ENCODE assay signal across 8 cellular contexts in genomic region chr20:35772563-35773058, GRCh38. TPM values are rescaled to one million over a fixed set of nuclear protein-coding genes. Genes with fewer than 3 reads are reported as not detected.
DNase-seq lines count a peak whose midpoint lies in the region; ATAC-seq, FAIRE-seq and TF ChIP-seq lines count a peak whose summit lies in the region.

No MANE protein-coding gene starts in this region.

- H2BK20ac ChIP-seq in H1 (ENCODE audit: low read length) = no peak overlapping the region

- H3K9me2 ChIP-seq in OCI-LY1 (ENCODE audit: low read depth, low read length) = no peaks in the 10 kb centered on the region

- peak overlapping the region; percentile 92 for H3K27ac Mint-ChIP-seq in neural progenitor cell

- no peak for DNase-seq in H1 (ENCODE audit: low read depth in 1 of 2, low spot score in 2 of 2)
- peak; percentile 8 for DNase-seq in neural progenitor cell (ENCODE audit: low spot score)
- no peak for DNase-seq in SHP77 treated with DMSO at 0.1 percent for 48 hours (lab: John Stamatoyannopoulos, UW)
- no peak for DNase-seq in NCI-H2107 treated with DMSO at 0.1 percent for 48 hours (lab: John Stamatoyannopoulos, UW; ENCODE audit: unreplicated experiment)

- H3K27ac ChIP-seq in C4-2B = peak overlapping the region; percentile 85
- H3K27ac ChIP-seq in OCI-LY1 (ENCODE audit: low read depth, low read length, poor library complexity, severe bottlenecking) = peak overlapping the region; percentile 52
- H3K27ac ChIP-seq in H1 (ENCODE audit: low read depth, low read length) = peak overlapping the region; percentile 78; the same call in 1 of the 2 replicates
- H3K27ac ChIP-seq in neural progenitor cell = no peak overlapping the region

- H4K20me1 ChIP-seq in OCI-LY1 (ENCODE audit: insufficient read depth, low read length) (no peaks in the 10 kb centered on the region), H1 (replicated peaks in 1 of 2; ENCODE audit: control insufficient read depth in 1 of 2, insufficient read depth in 2 of 2, low read length in 2 of 2) (peaks cover 2 to 6% of the 10 kb centered on the region in 2 experiments), neural progenitor cell (ENCODE audit: low read depth) (peaks cover 53% of the 10 kb centered on the region)

- H3K23me2 ChIP-seq in H1 (ENCODE audit: low read depth, low read length) = peaks cover 4% of the 10 kb centered on the region; the same call in 1 of the 2 replicates

- no peak overlapping the region for H2BK5ac ChIP-seq in H1 (ENCODE audit: low read depth, low read length)

- H4K8ac ChIP-seq in H1 (ENCODE audit: extremely low read depth, insufficient read depth, low read length) = no peak overlapping the region

- no peak overlapping the region for H3K23ac ChIP-seq in H1 (ENCODE audit: insufficient read length)

- H3K36me3 ChIP-seq in OCI-LY1 (ENCODE audit: insufficient read depth, low read length) (peaks cover 9% of the 10 kb centered on the region; the same call in 1 of the 2 replicates), H1 (ENCODE audit: control insufficient read depth in 2 of 4, insufficient read depth in 4 of 4, low read length in 3 of 4) (peaks cover 0 to 5% (median 2%) of the 10 kb centered on the region in 4 experiments; a peak in 1 of 8 replicates), neural progenitor cell (no peaks in the 10 kb centered on the region)

- H3F3A ChIP-seq in OCI-LY1 (ENCODE audit: insufficient read depth, low read length) = 0 out of 2 replicates have a peak, but pooled peaks cover 4% of the 10 kb centered on the region
- peaks cover 54% of the 10 kb centered on the region for H3F3A ChIP-seq in neural progenitor cell (ENCODE audit: low read depth)

- H2AK5ac ChIP-seq in H1 (ENCODE audit: low read depth, low read length) = no peak overlapping the region

- peaks cover 42% of the 10 kb centered on the region for H3K79me2 ChIP-seq in OCI-LY1 (ENCODE audit: insufficient read depth, low read length)
- H3K79me2 ChIP-seq in H1 (ENCODE audit: control insufficient read depth in 1 of 2, insufficient read depth in 2 of 2, low read length in 2 of 2) = peaks cover 12 to 51% of the 10 kb centered on the region in 2 experiments; a peak in 3 of 4 replicates
- peaks cover 55% of the 10 kb centered on the region for H3K79me2 ChIP-seq in neural progenitor cell (ENCODE audit: low read depth)

- H2BK15ac ChIP-seq in H1 (ENCODE audit: low read length) = no peak overlapping the region

- H3K27me3 ChIP-seq in OCI-LY1 (ENCODE audit: insufficient read depth, low read length) (no peaks in the 10 kb centered on the region), H1 (replicated peaks in 1 of 4; ENCODE audit: control insufficient read depth in 3 of 4, extremely low read depth in 1 of 4, insufficient read depth in 3 of 4, low read length in 3 of 4) (peaks cover 5 to 9% (median 9%) of the 10 kb centered on the region in 4 experiments), neural progenitor cell (peaks cover 7% of the 10 kb centered on the region)

- H3K14ac ChIP-seq in H1 (ENCODE audit: insufficient read length) = no peak overlapping the region

- H3K27me3 Mint-ChIP-seq in neural progenitor cell (ENCODE audit: insufficient read depth, low read depth) = peaks cover 13% of the 10 kb centered on the region

- H3K9me3 ChIP-seq in OCI-LY1 (ENCODE audit: low read length) = no peaks in the 10 kb centered on the region
- H3K9me3 ChIP-seq in H1 (ENCODE audit: insufficient read depth in 2 of 2, low read depth in 1 of 2, low read length in 1 of 2) = no peaks in the 10 kb centered on the region
- H3K9me3 ChIP-seq in neural progenitor cell (ENCODE audit: low read depth) = no peaks in the 10 kb centered on the region

- no peak overlapping the region for H3K4ac ChIP-seq in H1 (replicated peaks; ENCODE audit: insufficient read length, low read depth, low read length)

- H2BK120ac ChIP-seq in H1 (replicated peaks; ENCODE audit: low read depth, low read length) = no peak overlapping the region

- H3K9ac ChIP-seq in OCI-LY1 (ENCODE audit: low read length) (peak overlapping the region; percentile 87), H1 (replicated peaks in 1 of 4; ENCODE audit: extremely low read depth in 1 of 4, low read depth in 3 of 4, low read length in 3 of 4) (peak overlapping the region; percentile 37 to 84 (median 73); a peak in 6 of 7 replicates), neural progenitor cell (peak overlapping the region; percentile 40)

- TF ChIP-seq EP300 in H1 (IDR thresholded peaks at IDR 0.05; ENCODE audit: borderline replicate concordance in 1 of 2, low read depth in 2 of 2, low read length in 2 of 2) = no peak

- H3K4me3 Mint-ChIP-seq in neural progenitor cell = peak overlapping the region; percentile 95

- H3K4me1 ChIP-seq in OCI-LY1 (ENCODE audit: insufficient read depth, low read length, severe bottlenecking) (peaks cover 68% of the 10 kb centered on the region), H1 (replicated peaks in 1 of 4; ENCODE audit: control insufficient read depth in 3 of 4, insufficient read depth in 4 of 4, low read length in 3 of 4) (peaks cover 7 to 16% (median 12%) of the 10 kb centered on the region in 4 experiments), neural progenitor cell (peaks cover 25% of the 10 kb centered on the region)

- no peak for TF ChIP-seq POLR2A in H1 (IDR thresholded peaks at IDR 0.05; ENCODE audit: control extremely low read depth in 1 of 2, low read depth in 2 of 2, low read length in 2 of 2)

- TF ChIP-seq CTCF in C4-2B (conservative IDR thresholded peaks at IDR 0.05) (no peak), OCI-LY1 (IDR thresholded peaks at IDR 0.05; ENCODE audit: low read length) (no peak), H1 (IDR thresholded peaks at IDR 0.05; ENCODE audit: control extremely low read depth in 1 of 3, insufficient read depth in 1 of 3, low read depth in 1 of 3, low read length in 3 of 3) (no peak), neural progenitor cell (IDR thresholded peaks at IDR 0.05) (no peak)

- H3K18ac ChIP-seq in H1 (ENCODE audit: extremely low read depth, low read length) = no peak overlapping the region

- H4K91ac ChIP-seq in H1 (replicated peaks; ENCODE audit: insufficient read length, low read length) = no peak overlapping the region

- H3K9me3 Mint-ChIP-seq in neural progenitor cell = peaks cover 8% of the 10 kb centered on the region

- H3K4me3 ChIP-seq in OCI-LY1 (ENCODE audit: low read depth, low read length, poor library complexity, severe bottlenecking) = peak overlapping the region; percentile 87
- H3K4me3 ChIP-seq in H1 (ENCODE audit: extremely low read depth in 1 of 4, insufficient read depth in 2 of 4, low read depth in 3 of 4, low read length in 4 of 4) = peak overlapping the region; percentile 65 to 82 (median 78)
- peak overlapping the region; percentile 92 for H3K4me3 ChIP-seq in neural progenitor cell

- peaks cover 51% of the 10 kb centered on the region for H3K4me1 Mint-ChIP-seq in neural progenitor cell

- ATAC-seq in HG03520 (IDR thresholded peaks at IDR 0.05; ENCODE audit: unreplicated experiment) (no peak), HG03469 (IDR thresholded peaks at IDR 0.05; ENCODE audit: unreplicated experiment) (no peak)

- no peak for TF ChIP-seq RAD21 in H1 (IDR thresholded peaks at IDR 0.05 in 1 of 2, conservative IDR thresholded peaks at IDR 0.05 in 1 of 2; ENCODE audit: low read depth in 2 of 2, low read length in 2 of 2)

- WGBS in H1 (ENCODE audit: extremely low coverage in 1 of 2, insufficient coverage in 1 of 2, insufficient read length in 1 of 2, insufficient replicate concordance in 2 of 2, low coverage in 1 of 2, low lambda C conversion rate in 2 of 2, missing lambda C conversion rate in 1 of 2), 2 experiments = 29% methylated on average over 8 of the region's 8 CpGs; no CpG with 5 or more reads in 1 of the 2 experiments

- H3K79me1 ChIP-seq in H1 (ENCODE audit: low read depth, low read length) = peaks cover 6% of the 10 kb centered on the region

- POLR2A ChIA-PET in H1 (lab: Charles Lee; ENCODE audit: partially characterized antibody) = interaction anchor here (0.6 to 10.6 kb wide), 16 partner anchors 9 to 543 kb away, joined by 3 to 167 read pairs (median 4); partner anchors contain the start of genes RBM39 and SCAND1

- peak overlapping the region; percentile 33 for H3K56ac ChIP-seq in H1 (replicated peaks; ENCODE audit: insufficient read length, low read depth, low read length)

- CTCF ChIA-PET in H1 (lab: Charles Lee; ENCODE audit: partially characterized antibody) = no interaction called here

- H3K36me3 Mint-ChIP-seq in neural progenitor cell = peaks cover 8% of the 10 kb centered on the region

- no peak for FAIRE-seq in H1 (lab: Jason Lieb, UNC)

- 0 out of 2 replicates have a peak overlapping the region, but pooled peaks have one; percentile 39 for H2BK12ac ChIP-seq in H1 (ENCODE audit: low read depth, low read length)

- no peak overlapping the region for H4K5ac ChIP-seq in H1 (ENCODE audit: insufficient read length, low read depth, low read length)

- no peak overlapping the region for H2AFZ ChIP-seq in OCI-LY1 (ENCODE audit: low read length)
- no peak overlapping the region for H2AFZ ChIP-seq in H1 (ENCODE audit: low read length)
- no peak overlapping the region for H2AFZ ChIP-seq in neural progenitor cell (replicated peaks)

- peak overlapping the region; percentile 98 for H3K4me2 ChIP-seq in OCI-LY1 (ENCODE audit: low read length)
- peak overlapping the region; percentile 82 to 84 for H3K4me2 ChIP-seq in H1 (ENCODE audit: insufficient read depth in 1 of 2, low read depth in 2 of 2, low read length in 2 of 2)
- peak overlapping the region; percentile 95 for H3K4me2 ChIP-seq in neural progenitor cell

RNA-seq across cellular contexts. Expression of gene PHF20, which starts 0.8 kb away (rescaled TPM):
- total RNA-seq in H1 (2021; fragmentation: NEBNext Ultra II Directional; extraction: Animal tissue kit (Norgen Biotek cat#: 25700)) = 70.1 and 70.3 TPM in 2 replicates
- polyA plus RNA-seq in H1 (2011; rRNA removed) = 25.6 and 39.9 TPM in 2 replicates
- polyA plus RNA-seq in H1 (2011; cell fraction: cytosol; rRNA removed) = 38.5 TPM
- 80.9 TPM for polyA plus RNA-seq in H1 (2011; cell fraction: nucleus; rRNA removed)
- 36.4 to 52.6 TPM (median 38.6 TPM) in 4 replicates for polyA plus RNA-seq in H1 (2012, experiment 1 of 2)
- 11.6 TPM for polyA plus RNA-seq in H1 (2012, experiment 2 of 2)
- polyA plus RNA-seq in H1 (2013, experiment 1 of 2) = 38.4 TPM
- 38.0 TPM for polyA plus RNA-seq in H1 (2013, experiment 2 of 2)
- polyA minus RNA-seq in H1 (2011; rRNA and poly(A)+ RNA removed) = 67.2 and 70.5 TPM in 2 replicates
- polyA minus RNA-seq in H1 (2011; cell fraction: cytosol; rRNA and poly(A)+ RNA removed) = 45.4 TPM
- 86.3 TPM for polyA minus RNA-seq in H1 (2011; cell fraction: nucleus; rRNA and poly(A)+ RNA removed)
- total RNA-seq in neural progenitor cell (ENCODE audit: low replicate concordance) = 45.1 and 54.7 TPM in 2 replicates

RNA-seq across cellular contexts. Expression of gene RBM39, which starts 30.6 kb away (rescaled TPM):
- 219 and 220 TPM in 2 replicates for total RNA-seq in H1 (2021; fragmentation: NEBNext Ultra II Directional; extraction: Animal tissue kit (Norgen Biotek cat#: 25700))
- 55.2 and 78.0 TPM in 2 replicates for polyA plus RNA-seq in H1 (2011; rRNA removed)
- 91.4 TPM for polyA plus RNA-seq in H1 (2011; cell fraction: cytosol; rRNA removed)
- polyA plus RNA-seq in H1 (2011; cell fraction: nucleus; rRNA removed) = 192 TPM
- 147 to 209 TPM (median 187 TPM) in 4 replicates for polyA plus RNA-seq in H1 (2012, experiment 1 of 2)
- polyA plus RNA-seq in H1 (2012, experiment 2 of 2) = 17.2 TPM
- polyA plus RNA-seq in H1 (2013, experiment 1 of 2) = 189 TPM
- polyA plus RNA-seq in H1 (2013, experiment 2 of 2) = 163 TPM
- 106 and 152 TPM in 2 replicates for polyA minus RNA-seq in H1 (2011; rRNA and poly(A)+ RNA removed)
- polyA minus RNA-seq in H1 (2011; cell fraction: cytosol; rRNA and poly(A)+ RNA removed) = 74.5 TPM
- polyA minus RNA-seq in H1 (2011; cell fraction: nucleus; rRNA and poly(A)+ RNA removed) = 261 TPM
- 359 and 555 TPM in 2 replicates for total RNA-seq in neural progenitor cell (ENCODE audit: low replicate concordance)
